7 cellular contexts compared by ENCODE assay signal in genomic region chr7:131625349-131625748, GRCh38.
DNase-seq lines count a peak whose midpoint lies in the region; ATAC-seq and TF ChIP-seq lines count a peak whose summit lies in the region.
"Not testable (repeated sequence)": the region's sequence is repeated elsewhere in the genome, so short reads cannot be mapped to it uniquely, and the experiment has no call there.

No MANE protein-coding gene starts in this region.

- H3K27ac Mint-ChIP-seq in Caco-2 (ENCODE audit: unreplicated experiment) (peak overlapping the region; percentile 86), endodermal cell (peak overlapping the region; percentile 94)

- not testable (repeated sequence) for H3K4me2 ChIP-seq in IMR-90 (ENCODE audit: low read depth, low read length); mesendoderm (ENCODE audit: low read length)
- H3K4me2 ChIP-seq in SK-N-SH (peak overlapping the region; percentile 70; the same call in 1 of the 2 replicates), osteoblast (ENCODE audit: insufficient read depth, low read length) (peak overlapping the region; percentile 57)

- not testable (repeated sequence) for TF ChIP-seq CTCF in Caco-2 (IDR thresholded peaks at IDR 0.05; ENCODE audit: insufficient read depth in 1 of 2, low read depth in 1 of 2, low read length in 1 of 2, severe bottlenecking in 1 of 2, unreplicated experiment in 1 of 2); IMR-90 (conservative IDR thresholded peaks at IDR 0.05; ENCODE audit: low read depth, low read length); SK-N-SH (IDR thresholded peaks at IDR 0.05); endodermal cell (conservative IDR thresholded peaks at IDR 0.05); osteoblast (IDR thresholded peaks at IDR 0.05; ENCODE audit: extremely low read depth, low read depth, low read length)

- not testable (repeated sequence) for H3K23ac ChIP-seq in IMR-90 (ENCODE audit: low read depth, low read length); mesendoderm (ENCODE audit: low read length)

- dilution Hi-C loops in IMR-90 (cut with HindIII; ENCODE audit: low sequenced_read_pairs, unreplicated experiment) = not testable (repeated sequence)

- H2BK15ac ChIP-seq in IMR-90 (ENCODE audit: low read depth, low read length); mesendoderm (replicated peaks; ENCODE audit: low read depth): not testable (repeated sequence)

- H3K56ac ChIP-seq in IMR-90 (ENCODE audit: extremely low read depth, insufficient read depth, low read length) = not testable (repeated sequence)
- H3K56ac ChIP-seq in mesendoderm (ENCODE audit: low read length) = peak overlapping the region; percentile 84

- 100% methylated on average over 1 of the region's 9 CpGs; no CpG with 5 or more reads in 1 of the 2 experiments for WGBS in IMR-90 (ENCODE audit: extremely low coverage in 2 of 2, insufficient read length in 1 of 2), 2 experiments
- WGBS in SK-N-SH (ENCODE audit: low lambda C conversion rate) = 85% methylated on average over 9 of the region's 9 CpGs
- WGBS in endodermal cell (ENCODE audit: insufficient coverage in 1 of 2, insufficient read length in 1 of 2), 2 experiments = 79 to 81% methylated on average over 8 to 9 of the region's 9 CpGs
- 85% methylated on average over 9 of the region's 9 CpGs for WGBS in right cardiac atrium
- WGBS in mesendoderm (ENCODE audit: extremely low coverage, insufficient coverage, low lambda C conversion rate) = no CpG with 5 or more reads among the region's 9 CpGs

- peak overlapping the region; percentile 75; the same call in 1 of the 2 replicates for H2BK20ac ChIP-seq in IMR-90 (ENCODE audit: low read depth, low read length)

- peaks cover 13% of the 10 kb centered on the region for H3K36me3 Mint-ChIP-seq in Caco-2 (ENCODE audit: insufficient read depth, unreplicated experiment)
- not testable (repeated sequence) for H3K36me3 Mint-ChIP-seq in endodermal cell (ENCODE audit: low read depth)

- not testable (repeated sequence) for DNase-seq in Caco-2; IMR-90; SK-N-SH; endodermal cell; right cardiac atrium; mesendoderm; osteoblast (ENCODE audit: insufficient read length, low spot score, missing footprints)

- TF ChIP-seq EP300 in SK-N-SH (IDR thresholded peaks at IDR 0.05; ENCODE audit: borderline replicate concordance in 1 of 2, low read depth in 1 of 2, low read length in 1 of 2) = not testable (repeated sequence)

- not testable (repeated sequence) for H3K36me3 ChIP-seq in Caco-2 (ENCODE audit: control insufficient read depth, insufficient read depth, low read length); IMR-90 (ENCODE audit: control insufficient read depth, insufficient read depth, low read length); SK-N-SH (replicated peaks in 1 of 2; ENCODE audit: control insufficient read depth in 1 of 2, insufficient read depth in 2 of 2, low read length in 1 of 2); endodermal cell (ENCODE audit: control insufficient read depth, insufficient read depth, low read length); mesendoderm (ENCODE audit: control insufficient read depth, insufficient read depth, low read length); osteoblast (ENCODE audit: insufficient read depth, low read length)

- H3K27me3 Mint-ChIP-seq in Caco-2 (ENCODE audit: insufficient read depth, unreplicated experiment); endodermal cell (ENCODE audit: insufficient read depth): not testable (repeated sequence)

- in situ Hi-C loops in IMR-90 (cut with MboI; ENCODE audit: low sequenced_read_pairs) = not testable (repeated sequence)

- CTCF ChIA-PET in Caco-2 (lab: Charles Lee) = interaction anchor here (0.7 to 2.4 kb wide), 15 partner anchors 10 to 113 kb away, joined by 3 to 34 read pairs (median 4); no protein-coding TSS in a partner anchor
- CTCF ChIA-PET in IMR-90 (lab: Yijun Ruan, JAX) = interaction anchor here (0.6 to 1.6 kb wide), 5 partner anchors 9 to 344 kb away, joined by 3 to 5 read pairs (median 3); no protein-coding TSS in a partner anchor
- CTCF ChIA-PET in SK-N-SH (lab: Yijun Ruan, JAX) = interaction anchor here (0.9 to 3.3 kb wide), 10 partner anchors 10 to 119 kb away, joined by 3 to 17 read pairs (median 4); no protein-coding TSS in a partner anchor

- intact Hi-C loops in Caco-2 (cut with micrococcal nuclease; ENCODE audit: unreplicated experiment); IMR-90 (cut with micrococcal nuclease): not testable (repeated sequence)
- intact Hi-C loops in right cardiac atrium (cut with DNase I) = loop anchor here in 2 of 4 donors (5.0 to 10.0 kb wide), 2 partner anchors 71 to 73 kb away; partner anchors contain the start of gene PODXL (in 1 of the 2)

- H3K27me3 ChIP-seq in Caco-2 (replicated peaks; ENCODE audit: control insufficient read depth, insufficient read depth, low read length); IMR-90 (ENCODE audit: control insufficient read depth, insufficient read depth, low read length); SK-N-SH (ENCODE audit: insufficient read depth); endodermal cell (ENCODE audit: control insufficient read depth, insufficient read depth, low read length, poor library complexity, severe bottlenecking); right cardiac atrium (ENCODE audit: control insufficient read depth, insufficient read depth); mesendoderm (ENCODE audit: insufficient read depth, low read length, poor library complexity); osteoblast (ENCODE audit: insufficient read depth, low read length): not testable (repeated sequence)

- not testable (repeated sequence) for H3K27ac ChIP-seq in IMR-90 (ENCODE audit: insufficient read depth, low read length); endodermal cell (ENCODE audit: low read depth, low read length); osteoblast (ENCODE audit: low read depth, low read length)
- H3K27ac ChIP-seq in SK-N-SH (ENCODE audit: low read depth in 2 of 2, low read length in 1 of 2) = peak overlapping the region in 1 of 2 experiments; percentile 93; a peak in 3 of 4 replicates
- peak overlapping the region; percentile 53 for H3K27ac ChIP-seq in right cardiac atrium (ENCODE audit: low read length)
- peak overlapping the region; percentile 74 for H3K27ac ChIP-seq in mesendoderm (ENCODE audit: low read depth, low read length)

- not testable (repeated sequence) for H3K79me1 ChIP-seq in IMR-90 (ENCODE audit: low read depth in 1 of 2, low read length in 2 of 2); mesendoderm (ENCODE audit: low read length)

- H4K5ac ChIP-seq in IMR-90 (ENCODE audit: low read depth, low read length); mesendoderm (ENCODE audit: low read length): not testable (repeated sequence)

- POLR2A ChIA-PET in Caco-2 (lab: Charles Lee) (interaction anchor here (0.7 to 2.0 kb wide), 6 partner anchors 13 to 39 kb away, joined by 3 to 16 read pairs (median 12); no protein-coding TSS in a partner anchor), SK-N-SH (lab: Yijun Ruan, JAX) (interaction anchor here (1.5 kb wide), 1 partner anchor 11 kb away, joined by 4 read pairs; no protein-coding TSS in a partner anchor)
- POLR2A ChIA-PET in IMR-90 (lab: Charles Lee; ENCODE audit: unreplicated experiment) = not testable (repeated sequence)

- H3K9me3 ChIP-seq in Caco-2; IMR-90 (ENCODE audit: control insufficient read depth, insufficient read depth, low read length); SK-N-SH; endodermal cell (ENCODE audit: control insufficient read depth, low read length); right cardiac atrium (ENCODE audit: control insufficient read depth, low read length); osteoblast (ENCODE audit: low read depth, low read length): not testable (repeated sequence)

- peaks cover 13% of the 10 kb centered on the region for H3K79me2 ChIP-seq in SK-N-SH (ENCODE audit: insufficient read depth)
- H3K79me2 ChIP-seq in mesendoderm (ENCODE audit: control insufficient read depth, insufficient read depth, low read length); osteoblast (ENCODE audit: insufficient read depth, low read length): not testable (repeated sequence)

- H2BK5ac ChIP-seq in IMR-90 (ENCODE audit: low read depth, low read length, poor library complexity, severe bottlenecking) = peak overlapping the region; percentile 12
- peak overlapping the region; percentile 94 for H2BK5ac ChIP-seq in mesendoderm (ENCODE audit: low read length)

- not testable (repeated sequence) for TF ChIP-seq POLR2A in IMR-90 (IDR thresholded peaks at IDR 0.05; ENCODE audit: low read depth, low read length)

- peak overlapping the region in 1 of 2 experiments; percentile 9; a peak in 2 of 4 replicates for H4K8ac ChIP-seq in IMR-90 (ENCODE audit: low read depth in 2 of 2, low read length in 2 of 2)
- not testable (repeated sequence) for H4K8ac ChIP-seq in mesendoderm (ENCODE audit: low read depth, low read length)

- not testable (repeated sequence) for H4K91ac ChIP-seq in IMR-90 (ENCODE audit: insufficient read depth, low read depth, low read length)

- 0 out of 2 replicates have a peak overlapping the region, but pooled peaks have one; percentile 51 for H3K14ac ChIP-seq in IMR-90 (replicated peaks; ENCODE audit: low read depth, low read length)

- H3K4me3 ChIP-seq in Caco-2 (ENCODE audit: low read depth, low read length); IMR-90 (ENCODE audit: insufficient read depth, low read depth, low read length); SK-N-SH (ENCODE audit: low read depth in 2 of 2, low read length in 1 of 2); endodermal cell (ENCODE audit: low read length); right cardiac atrium (ENCODE audit: low read length); mesendoderm (ENCODE audit: low read length); osteoblast (ENCODE audit: insufficient read depth, low read length): not testable (repeated sequence)

- peaks cover 46% of the 10 kb centered on the region for H3F3A ChIP-seq in SK-N-SH (replicated peaks; ENCODE audit: insufficient read depth)

- H4K20me1 ChIP-seq in IMR-90 (ENCODE audit: insufficient read depth, low read length); SK-N-SH (ENCODE audit: insufficient read depth); osteoblast (ENCODE audit: insufficient read depth, low read length): not testable (repeated sequence)

- H3K4me1 ChIP-seq in Caco-2 (peaks cover 96% of the 10 kb centered on the region), IMR-90 (ENCODE audit: control insufficient read depth, insufficient read depth, low read length) (peaks cover 27% of the 10 kb centered on the region), SK-N-SH (ENCODE audit: control insufficient read depth in 1 of 2, insufficient read depth in 2 of 2, low read depth in 1 of 2, low read length in 1 of 2) (peaks cover 23 to 54% of the 10 kb centered on the region in 2 experiments; a peak in 3 of 4 replicates), endodermal cell (ENCODE audit: control insufficient read depth, insufficient read depth, low read length) (peaks cover 38% of the 10 kb centered on the region), right cardiac atrium (ENCODE audit: control insufficient read depth, insufficient read depth, low read length) (peaks cover 27% of the 10 kb centered on the region), mesendoderm (ENCODE audit: control insufficient read depth, low read depth, low read length) (peaks cover 13% of the 10 kb centered on the region), osteoblast (ENCODE audit: insufficient read depth, low read length) (peaks cover 33% of the 10 kb centered on the region)

- H2BK120ac ChIP-seq in IMR-90 (ENCODE audit: low read depth, low read length) = peak overlapping the region; percentile 74
- H2BK120ac ChIP-seq in mesendoderm (ENCODE audit: low read depth, low read length) = peak overlapping the region; percentile 49

- H3K4me1 Mint-ChIP-seq in Caco-2 (ENCODE audit: low read depth, unreplicated experiment) = peaks cover 64% of the 10 kb centered on the region
- H3K4me1 Mint-ChIP-seq in endodermal cell = peaks cover 82% of the 10 kb centered on the region

- H3K9me3 Mint-ChIP-seq in Caco-2 (ENCODE audit: unreplicated experiment); endodermal cell: not testable (repeated sequence)

- H3K4ac ChIP-seq in IMR-90 (ENCODE audit: low read depth, low read length) (peak overlapping the region; percentile 62), mesendoderm (ENCODE audit: low read depth, low read length) (peak overlapping the region; percentile 28)

- H3K18ac ChIP-seq in IMR-90 (ENCODE audit: low read depth, low read length) = not testable (repeated sequence)
- H3K18ac ChIP-seq in mesendoderm (ENCODE audit: low read length) = peak overlapping the region; percentile 35

- H2AFZ ChIP-seq in IMR-90 (replicated peaks; ENCODE audit: low read length, poor library complexity) (peak overlapping the region; percentile 88), SK-N-SH (ENCODE audit: low read depth) (peak overlapping the region; percentile 57), osteoblast (ENCODE audit: low read length) (peak overlapping the region; percentile 76)

- H3K9me2 ChIP-seq in SK-N-SH = not testable (repeated sequence)

- H3K9me1 ChIP-seq in IMR-90 (ENCODE audit: insufficient read depth, low read length) = peaks cover 39% of the 10 kb centered on the region

- TF ChIP-seq RAD21 in IMR-90 (IDR thresholded peaks at IDR 0.05; ENCODE audit: low read length); SK-N-SH (IDR thresholded peaks at IDR 0.05; ENCODE audit: low read length): not testable (repeated sequence)

- peak overlapping the region; percentile 20 for H3K4me3 Mint-ChIP-seq in Caco-2 (ENCODE audit: unreplicated experiment)
- peak overlapping the region; percentile 35 for H3K4me3 Mint-ChIP-seq in endodermal cell

- H3K9ac ChIP-seq in IMR-90 (ENCODE audit: low read depth, low read length); endodermal cell (ENCODE audit: extremely low read depth, low read length, poor library complexity, severe bottlenecking); mesendoderm (ENCODE audit: low read length): not testable (repeated sequence)
- H3K9ac ChIP-seq in SK-N-SH = peak overlapping the region; percentile 27; the same call in 1 of the 2 replicates

- H2AK5ac ChIP-seq in IMR-90 (ENCODE audit: low read depth, low read length) = peak overlapping the region; percentile 23; the same call in 1 of the 2 replicates
- not testable (repeated sequence) for H2AK5ac ChIP-seq in mesendoderm (ENCODE audit: low read length)

- not testable (repeated sequence) for H2AK9ac ChIP-seq in IMR-90 (replicated peaks; ENCODE audit: low read depth, low read length, poor library complexity)

- BruUV-seq in Caco-2 (replicated peaks; lab: Mats Ljungman, UMichigan) = TSS peak; percentile 35
- not testable (repeated sequence) for BruUV-seq in IMR-90 (replicated peaks; lab: Mats Ljungman, UMichigan)

- ATAC-seq in IMR-90 (ENCODE audit: low read depth); right cardiac atrium: not testable (repeated sequence)
